ENCODE assay signal across 13 cellular contexts in the genomic region with DNA sequence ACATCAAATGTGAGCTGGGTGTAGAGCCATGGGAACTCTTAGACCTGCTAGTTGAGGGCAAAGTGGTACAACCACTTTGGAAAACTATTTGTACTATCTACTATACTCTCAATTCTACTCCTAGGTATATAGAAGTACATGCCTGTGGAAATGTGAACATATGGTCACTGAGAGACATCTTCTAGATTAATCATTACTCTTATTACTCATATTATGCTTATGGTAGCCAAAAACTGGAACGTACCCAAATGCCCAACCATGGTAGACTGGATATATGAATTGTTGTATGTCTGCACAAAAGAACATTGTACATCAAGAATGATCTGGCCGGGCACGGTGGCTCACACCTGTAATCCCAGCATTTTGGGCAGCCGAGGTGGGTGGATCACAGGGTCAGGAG. TPM values are rescaled to one million over a fixed set of nuclear protein-coding genes. Genes with fewer than 3 reads are reported as not detected.
DNase-seq lines count a peak whose midpoint lies in the region; TF ChIP-seq lines count a peak whose summit lies in the region.
"Had no signal": no experiment of that assay in that cellular context is flagged by ENCODE, and none has a peak within 500 bp of the region (broad histone marks: within the 10 kb centered on the region; RNA-seq: fewer than 3 reads in every experiment).

No MANE protein-coding gene starts in this region.

- WGBS in mammary epithelial cell (ENCODE audit: low coverage, missing lambda C conversion rate), result 91% methylated on average over 4 of the region's 4 CpGs

- no peak overlapping the region for H3K27ac Mint-ChIP-seq in T-helper 2 cell treated with Interferon-gamma antibody and Interleukin-4, amounts not matched to agents 5 μg/mL and 100 μg/mL, for 36 hours
- H3K27ac Mint-ChIP-seq in IgD-negative memory B cell, result peak overlapping the region in 2 of 3 donors; percentile 64 to 95
- H3K27ac Mint-ChIP-seq in neural progenitor cell, result no peak overlapping the region

- no peaks in the 10 kb centered on the region for H3K9me3 ChIP-seq in mammary epithelial cell (replicated peaks; ENCODE audit: insufficient read depth, low read length)
- no peaks in the 10 kb centered on the region for H3K9me3 ChIP-seq in neural progenitor cell (ENCODE audit: low read depth)
- H3K9me3 ChIP-seq: prostate gland, suprapubic skin had no signal

- H2AFZ ChIP-seq in mammary epithelial cell (ENCODE audit: low read depth, low read length) (no peak overlapping the region), neural progenitor cell (replicated peaks) (no peak overlapping the region)

- H3K9ac ChIP-seq in mammary epithelial cell (ENCODE audit: insufficient read depth, low read length) (no peak overlapping the region), neural progenitor cell (no peak overlapping the region)
- H3K9ac ChIP-seq: KMS-11 had no signal

- no peaks in the 10 kb centered on the region for H3K9me3 Mint-ChIP-seq in T-helper 2 cell treated with Interferon-gamma antibody and Interleukin-4, amounts not matched to agents 5 μg/mL and 100 μg/mL, for 36 hours
- no peaks in the 10 kb centered on the region for H3K9me3 Mint-ChIP-seq in IgD-negative memory B cell
- no peaks in the 10 kb centered on the region for H3K9me3 Mint-ChIP-seq in neural progenitor cell

- BruUV-seq in mammary epithelial cell (replicated peaks; lab: Mats Ljungman, UMichigan), result no TSS peak

- no peaks in the 10 kb centered on the region for H3K27me3 ChIP-seq in mammary epithelial cell (ENCODE audit: insufficient read depth, low read length)
- no peaks in the 10 kb centered on the region for H3K27me3 ChIP-seq in neural progenitor cell
- H3K27me3 ChIP-seq: brain microvascular endothelial cell, suprapubic skin had no signal

- H3K4me1 Mint-ChIP-seq in T-helper 2 cell treated with Interferon-gamma antibody and Interleukin-4, amounts not matched to agents 5 μg/mL and 100 μg/mL, for 36 hours (ENCODE audit: low read depth), result peaks cover 15% of the 10 kb centered on the region
- H3K4me1 Mint-ChIP-seq in IgD-negative memory B cell (peaks cover 5 to 12% (median 9%) of the 10 kb centered on the region in 3 donors), neural progenitor cell (peaks cover 16% of the 10 kb centered on the region)

- no peak for TF ChIP-seq CTCF in mammary epithelial cell (conservative IDR thresholded peaks at IDR 0.05 in 1 of 2, IDR thresholded peaks at IDR 0.05 in 1 of 2; ENCODE audit: extremely low read depth in 1 of 2, insufficient read depth in 1 of 2, low read depth in 1 of 2, low read length in 2 of 2)
- no peak for TF ChIP-seq CTCF in neural progenitor cell (IDR thresholded peaks at IDR 0.05)

- H3K4me1 ChIP-seq in mammary epithelial cell (ENCODE audit: insufficient read depth, low read length) (peaks cover 18% of the 10 kb centered on the region), neural progenitor cell (peaks cover 6% of the 10 kb centered on the region)
- H3K4me1 ChIP-seq: prostate gland had no signal

- H4K20me1 ChIP-seq in mammary epithelial cell (ENCODE audit: insufficient read depth, low read length) (no peaks in the 10 kb centered on the region), neural progenitor cell (ENCODE audit: low read depth) (peaks cover 71% of the 10 kb centered on the region)

- H3K79me2 ChIP-seq in mammary epithelial cell (ENCODE audit: insufficient read depth, low read length) (peaks cover 78% of the 10 kb centered on the region), neural progenitor cell (ENCODE audit: low read depth) (peaks cover 74% of the 10 kb centered on the region)

- intact Hi-C loops in mammary epithelial cell (cut with micrococcal nuclease), result no loop called here

- H3K27ac ChIP-seq in mammary epithelial cell (ENCODE audit: insufficient read depth, low read depth, low read length) (no peak overlapping the region), neural progenitor cell (no peak overlapping the region)
- H3K27ac ChIP-seq: brain microvascular endothelial cell, KMS-11, prostate gland, suprapubic skin had no signal

- no peak overlapping the region for H3K4me3 ChIP-seq in mammary epithelial cell (replicated peaks in 1 of 3; ENCODE audit: insufficient read depth in 1 of 3, low read depth in 2 of 3, low read length in 3 of 3)
- H3K4me3 ChIP-seq in neural progenitor cell, result no peak overlapping the region
- H3K4me3 ChIP-seq: prostate gland, suprapubic skin had no signal

- in situ Hi-C loops in mammary epithelial cell (cut with MboI; ENCODE audit: low sequenced_read_pairs in 2 of 2), result no loop called here

- no peak for DNase-seq in T-helper 2 cell treated with Interferon-gamma antibody and Interleukin-4, amounts not matched to agents 5 μg/mL and 100 μg/mL, for 36 hours (ENCODE audit: low spot score)
- DNase-seq in T-helper 2 cell (no peak), mammary epithelial cell (peak; percentile 40), neural progenitor cell (ENCODE audit: low spot score) (no peak), activated gamma-delta T cell (lab: John Stamatoyannopoulos, UW) (no peak), NCI-H2196 treated with DMSO at 0.1 percent for 48 hours (lab: John Stamatoyannopoulos, UW; ENCODE audit: unreplicated experiment) (no peak)
- no peak for DNase-seq in stimulated activated CD4-positive, alpha-beta T cell treated with anti-CD3 and anti-CD28 coated beads, Interleukin-2, amount 100 ng/mL, for 24 hours
- DNase-seq: brain microvascular endothelial cell, NCI-H2029 treated with DMSO at 0.1 percent for 48 hours had no signal

- dilution Hi-C loops in mammary epithelial cell (cut with HindIII; ENCODE audit: low sequenced_read_pairs), result no loop called here

- peaks cover 23% of the 10 kb centered on the region for H3K36me3 Mint-ChIP-seq in T-helper 2 cell treated with Interferon-gamma antibody and Interleukin-4, amounts not matched to agents 5 μg/mL and 100 μg/mL, for 36 hours (ENCODE audit: low read depth)
- H3K36me3 Mint-ChIP-seq in IgD-negative memory B cell (peaks cover 2% of the 10 kb centered on the region), neural progenitor cell (peaks cover 8% of the 10 kb centered on the region)

- H3K27me3 Mint-ChIP-seq in T-helper 2 cell treated with Interferon-gamma antibody and Interleukin-4, amounts not matched to agents 5 μg/mL and 100 μg/mL, for 36 hours (ENCODE audit: low read depth), result no peaks in the 10 kb centered on the region
- no peaks in the 10 kb centered on the region for H3K27me3 Mint-ChIP-seq in IgD-negative memory B cell
- H3K27me3 Mint-ChIP-seq in neural progenitor cell (ENCODE audit: insufficient read depth, low read depth), result peaks cover 5% of the 10 kb centered on the region

- peak overlapping the region; percentile 25 for H3K4me2 ChIP-seq in mammary epithelial cell (ENCODE audit: insufficient read depth, low read depth, low read length)
- H3K4me2 ChIP-seq in neural progenitor cell, result no peak overlapping the region

- H3F3A ChIP-seq in neural progenitor cell (ENCODE audit: low read depth), result peaks cover 9% of the 10 kb centered on the region

- H3K36me3 ChIP-seq in mammary epithelial cell (ENCODE audit: insufficient read depth, low read length) (peaks cover 12% of the 10 kb centered on the region), neural progenitor cell (no peaks in the 10 kb centered on the region)

- peak overlapping the region; percentile 85 for H3K4me3 Mint-ChIP-seq in T-helper 2 cell treated with Interferon-gamma antibody and Interleukin-4, amounts not matched to agents 5 μg/mL and 100 μg/mL, for 36 hours
- H3K4me3 Mint-ChIP-seq in IgD-negative memory B cell, result peak overlapping the region in 3 of 4 donors; percentile 76 to 94 (median 87)
- peak overlapping the region; percentile 91 for H3K4me3 Mint-ChIP-seq in neural progenitor cell

- CTCF ChIA-PET in mammary epithelial cell (lab: Charles Lee; ENCODE audit: low non-redundant PET), result no interaction called here

RNA-seq across cellular contexts. Expression of a gene that starts 2.7 kb away (rescaled TPM):
- polyA plus RNA-seq in IgD-negative memory B cell, result 32.1 TPM
- 10 to 100 TPM; 62.2 to 68.4 TPM for total RNA-seq in mammary epithelial cell
- 71.9 TPM for polyA plus RNA-seq in mammary epithelial cell
- polyA minus RNA-seq in mammary epithelial cell, result 71.2 TPM
- total RNA-seq in neural progenitor cell (ENCODE audit: low replicate concordance), result 110 and 145 TPM in 2 replicates

RNA-seq across cellular contexts. Expression of a gene that starts 53.0 kb away (rescaled TPM):
- polyA plus RNA-seq in IgD-negative memory B cell (1.9 TPM), mammary epithelial cell (16.5 TPM)
- total RNA-seq in mammary epithelial cell (10 to 100 TPM; 13.3 to 17.8 TPM), neural progenitor cell (ENCODE audit: low replicate concordance) (5.6 and 10.3 TPM in 2 replicates)
- polyA minus RNA-seq in mammary epithelial cell, result 10.5 TPM

Comparison
In these comparisons a context has a peak if more than half of its experiments do, and no peak if none do; other contexts are left out.
1. H3K27ac Mint-ChIP-seq: peak in IgD-negative memory B cell (2 of 3); none in T-helper 2 cell treated with Interferon-gamma antibody and Interleukin-4, amounts not matched to agents 5 μg/mL and 100 μg/mL, for 36 hours (single experiment) and neural progenitor cell (single experiment).
2. Peak in every context shown above with its lines, with median percentiles within 50 percentile points of each other: H3K4me3 Mint-ChIP-seq.